Comparison of ENCODE assay signal across 1 cellular context in the genomic region with DNA sequence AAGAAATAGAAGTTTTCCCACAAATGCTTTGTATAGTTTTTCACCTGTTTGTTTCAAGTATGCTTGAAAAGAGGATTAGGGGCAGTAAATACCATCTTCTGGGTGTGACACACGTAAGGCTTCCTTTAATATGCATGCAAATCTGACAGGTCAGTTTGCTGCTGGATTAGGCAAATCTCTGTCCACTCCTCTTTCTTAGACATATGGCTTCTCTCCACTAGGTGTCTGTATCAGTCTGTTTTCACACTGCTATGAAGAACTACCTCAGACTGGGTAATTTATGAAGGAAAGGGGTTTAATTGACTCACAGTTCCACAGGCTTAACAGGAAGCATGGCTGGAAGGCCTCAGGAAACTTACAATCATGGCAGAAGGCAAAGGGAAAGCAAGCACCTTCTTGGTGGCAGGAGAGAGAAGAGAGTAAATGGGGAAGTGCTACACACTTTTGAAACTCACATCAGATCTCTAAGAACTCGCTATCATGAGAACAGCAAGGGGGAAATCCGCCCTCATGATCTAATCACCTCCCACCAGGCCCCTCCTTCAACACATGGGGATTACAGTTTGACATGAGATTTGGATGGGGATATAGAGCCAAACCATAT.
A peak's percentile ranks its signal among the peaks of the same experiment; 100 is the strongest.
TF ChIP-seq lines count a peak whose summit lies in the region.

No MANE protein-coding gene starts in this region.

TF ChIP-seq in GM12878, 131 proteins besides CTCF, POLR2A, EP300 and RAD21 (continued from another document):
- TF ChIP-seq MTA2 (IDR thresholded peaks at IDR 0.05; ENCODE audit: low read depth) (peak; percentile 31; the same call in 1 of the 2 replicates), RELA (IDR thresholded peaks at IDR 0.05; ENCODE audit: borderline replicate concordance, partially characterized antibody) (peak; percentile 9)
- TF ChIP-seq, protein P1, sequence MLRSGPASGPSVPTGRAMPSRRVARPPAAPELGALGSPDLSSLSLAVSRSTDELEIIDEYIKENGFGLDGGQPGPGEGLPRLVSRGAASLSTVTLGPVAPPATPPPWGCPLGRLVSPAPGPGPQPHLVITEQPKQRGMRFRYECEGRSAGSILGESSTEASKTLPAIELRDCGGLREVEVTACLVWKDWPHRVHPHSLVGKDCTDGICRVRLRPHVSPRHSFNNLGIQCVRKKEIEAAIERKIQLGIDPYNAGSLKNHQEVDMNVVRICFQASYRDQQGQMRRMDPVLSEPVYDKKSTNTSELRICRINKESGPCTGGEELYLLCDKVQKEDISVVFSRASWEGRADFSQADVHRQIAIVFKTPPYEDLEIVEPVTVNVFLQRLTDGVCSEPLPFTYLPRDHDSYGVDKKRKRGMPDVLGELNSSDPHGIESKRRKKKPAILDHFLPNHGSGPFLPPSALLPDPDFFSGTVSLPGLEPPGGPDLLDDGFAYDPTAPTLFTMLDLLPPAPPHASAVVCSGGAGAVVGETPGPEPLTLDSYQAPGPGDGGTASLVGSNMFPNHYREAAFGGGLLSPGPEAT (IDR thresholded peaks at IDR 0.05; ENCODE audit: low read depth), result peak; percentile 64; the same call in 1 of the 2 replicates
- TF ChIP-seq, protein P2, sequence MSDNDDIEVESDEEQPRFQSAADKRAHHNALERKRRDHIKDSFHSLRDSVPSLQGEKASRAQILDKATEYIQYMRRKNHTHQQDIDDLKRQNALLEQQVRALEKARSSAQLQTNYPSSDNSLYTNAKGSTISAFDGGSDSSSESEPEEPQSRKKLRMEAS (IDR thresholded peaks at IDR 0.05; ENCODE audit: low read depth, low read length), result no peak
- TF ChIP-seq, protein P3, sequence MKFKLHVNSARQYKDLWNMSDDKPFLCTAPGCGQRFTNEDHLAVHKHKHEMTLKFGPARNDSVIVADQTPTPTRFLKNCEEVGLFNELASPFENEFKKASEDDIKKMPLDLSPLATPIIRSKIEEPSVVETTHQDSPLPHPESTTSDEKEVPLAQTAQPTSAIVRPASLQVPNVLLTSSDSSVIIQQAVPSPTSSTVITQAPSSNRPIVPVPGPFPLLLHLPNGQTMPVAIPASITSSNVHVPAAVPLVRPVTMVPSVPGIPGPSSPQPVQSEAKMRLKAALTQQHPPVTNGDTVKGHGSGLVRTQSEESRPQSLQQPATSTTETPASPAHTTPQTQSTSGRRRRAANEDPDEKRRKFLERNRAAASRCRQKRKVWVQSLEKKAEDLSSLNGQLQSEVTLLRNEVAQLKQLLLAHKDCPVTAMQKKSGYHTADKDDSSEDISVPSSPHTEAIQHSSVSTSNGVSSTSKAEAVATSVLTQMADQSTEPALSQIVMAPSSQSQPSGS (IDR thresholded peaks at IDR 0.05; ENCODE audit: low read length), result 0 out of 2 replicates have a peak, but pooled peaks have one; percentile 30
